In genomic region chr5:57258052-57258451, GRCh38 we compare ENCODE assay signal across 19 cellular contexts.
DNase-seq lines count a peak whose midpoint lies in the region; ATAC-seq, FAIRE-seq and TF ChIP-seq lines count a peak whose summit lies in the region.
"Had no signal": no experiment of that assay in that cellular context is flagged by ENCODE, and none has a peak within 500 bp of the region (broad histone marks: within the 10 kb centered on the region; RNA-seq: fewer than 3 reads in every experiment).

No MANE protein-coding gene starts in this region.

- H3K27me3 ChIP-seq in K562 (ENCODE audit: control insufficient read depth in 2 of 2, insufficient read depth in 2 of 2, low read length in 2 of 2) (no peaks in the 10 kb centered on the region), mesenchymal stem cell (ENCODE audit: control insufficient read depth in 1 of 2, insufficient read depth in 1 of 2, low read length in 2 of 2) (no peaks in the 10 kb centered on the region)

- H3K79me1 ChIP-seq in mesenchymal stem cell (replicated peaks; ENCODE audit: low read length, poor library complexity, severe bottlenecking), result peaks cover 15% of the 10 kb centered on the region

- no peak overlapping the region for H2AK5ac ChIP-seq in mesenchymal stem cell (ENCODE audit: low read length, severe bottlenecking)

- no peak overlapping the region for H3K27ac ChIP-seq in K562 (ENCODE audit: extremely low read depth, low read depth, low read length)
- H3K27ac ChIP-seq in mesenchymal stem cell (ENCODE audit: low read length, poor library complexity, severe bottlenecking), result no peak overlapping the region

- TF ChIP-seq EP300 in K562 (IDR thresholded peaks at IDR 0.05; ENCODE audit: low read length), result no peak

- H3K4me3 Mint-ChIP-seq in activated T-cell treated with anti-CD3 and anti-CD28 coated beads, Interleukin-2, amount 50 U/mL, for 72 hours, result peak overlapping the region in 1 of 2 donors; percentile 0
- no peak overlapping the region for H3K4me3 Mint-ChIP-seq in activated T-helper 1 cell treated with anti-CD3 and anti-CD28 coated beads, Interleukin-12 subunit alpha, Interleukin-12 subunit beta, Interleukin-2, Interleukin-4 antibody, amounts not matched to agents 30 ng/mL and 10 ng/mL and 1 ng/mL, durations not matched to agents 14 hours and 24 hours and 36 hours
- H3K4me3 Mint-ChIP-seq in stimulated activated effector memory CD8-positive, alpha-beta T cell treated with anti-CD3 and anti-CD28 coated beads, Interleukin-12 subunit alpha, Interleukin-12 subunit beta, amount 100 ng/mL, for 72 hours, result no peak overlapping the region
- H3K4me3 Mint-ChIP-seq: B cell had no signal

- no TSS peak for BruUV-seq in K562 (replicated peaks; lab: Mats Ljungman, UMichigan)

- no peaks in the 10 kb centered on the region for H3K9me3 ChIP-seq in K562 (replicated peaks; ENCODE audit: control insufficient read depth, insufficient read depth, low read depth, low read length)
- H3K9me3 ChIP-seq in mesenchymal stem cell (ENCODE audit: control insufficient read depth, low read length), result no peaks in the 10 kb centered on the region

- H3K4me3 ChIP-seq in K562 (no peak overlapping the region), mesenchymal stem cell (ENCODE audit: insufficient read depth in 1 of 2, low read depth in 1 of 2, low read length in 2 of 2) (no peak overlapping the region)

- H3K14ac ChIP-seq in mesenchymal stem cell (ENCODE audit: low read length in 2 of 2), result no peak overlapping the region

- no peak overlapping the region for H2BK5ac ChIP-seq in mesenchymal stem cell (ENCODE audit: low read depth, low read length, poor library complexity, severe bottlenecking)

- H2BK15ac ChIP-seq in mesenchymal stem cell (ENCODE audit: low read depth, poor library complexity, severe bottlenecking), result no peak overlapping the region

- H3K18ac ChIP-seq in mesenchymal stem cell (ENCODE audit: low read depth in 1 of 2, low read length in 2 of 2), result no peak overlapping the region

- no peak for TF ChIP-seq POLR2A in K562 (conservative IDR thresholded peaks at IDR 0.05)

- H3K9me1 ChIP-seq in K562 (ENCODE audit: control insufficient read depth, insufficient read depth, low read length), result no peaks in the 10 kb centered on the region

- H3K9me3 Mint-ChIP-seq in activated T-cell treated with anti-CD3 and anti-CD28 coated beads, Interleukin-2, amount 50 U/mL, for 72 hours, result no peaks in the 10 kb centered on the region
- no peaks in the 10 kb centered on the region for H3K9me3 Mint-ChIP-seq in activated T-helper 1 cell treated with anti-CD3 and anti-CD28 coated beads, Interleukin-12 subunit alpha, Interleukin-12 subunit beta, Interleukin-2, Interleukin-4 antibody, amounts not matched to agents 30 ng/mL and 10 ng/mL and 1 ng/mL, durations not matched to agents 14 hours and 24 hours and 36 hours
- H3K9me3 Mint-ChIP-seq in stimulated activated effector memory CD8-positive, alpha-beta T cell treated with anti-CD3 and anti-CD28 coated beads, Interleukin-12 subunit alpha, Interleukin-12 subunit beta, amount 100 ng/mL, for 72 hours, result no peaks in the 10 kb centered on the region

- no peak overlapping the region for H2BK12ac ChIP-seq in mesenchymal stem cell (ENCODE audit: low read length in 2 of 2)

- TF ChIP-seq RAD21 in K562 (CRISPR knock-in tag; conservative IDR thresholded peaks at IDR 0.05 in 1 of 2, IDR thresholded peaks at IDR 0.05 in 1 of 2), result no peak

- peaks cover 87% of the 10 kb centered on the region for H3K36me3 ChIP-seq in K562 (ENCODE audit: control insufficient read depth, insufficient read depth, low read length)
- peaks cover 11 to 82% of the 10 kb centered on the region in 2 experiments for H3K36me3 ChIP-seq in mesenchymal stem cell (ENCODE audit: control insufficient read depth in 1 of 2, insufficient read depth in 2 of 2, low read depth in 1 of 2, low read length in 2 of 2)

- H3K4ac ChIP-seq in mesenchymal stem cell (ENCODE audit: low read depth in 1 of 2, low read length in 2 of 2), result no peak overlapping the region

- no peak overlapping the region for H4K91ac ChIP-seq in mesenchymal stem cell (ENCODE audit: low read length)

- no peak for FAIRE-seq in K562 (lab: Jason Lieb, UNC)
- FAIRE-seq: H54, HepG2, RCC 7860 had no signal

- 75% methylated on average over 4 of the region's 4 CpGs for WGBS in K562 (ENCODE audit: insufficient coverage, low coverage, missing lambda C conversion rate)
- 94% methylated on average over 1 of the region's 4 CpGs for WGBS in mesenchymal stem cell

- H3K4me2 ChIP-seq in K562 (ENCODE audit: insufficient read depth, low read length) (no peak overlapping the region), mesenchymal stem cell (ENCODE audit: low read length, poor library complexity, severe bottlenecking) (no peak overlapping the region)

- peaks cover 45% of the 10 kb centered on the region for H3K4me1 Mint-ChIP-seq in activated T-cell treated with anti-CD3 and anti-CD28 coated beads, Interleukin-2, amount 50 U/mL, for 72 hours (ENCODE audit: low read depth)
- peaks cover 26% of the 10 kb centered on the region for H3K4me1 Mint-ChIP-seq in activated T-helper 1 cell treated with anti-CD3 and anti-CD28 coated beads, Interleukin-12 subunit alpha, Interleukin-12 subunit beta, Interleukin-2, Interleukin-4 antibody, amounts not matched to agents 30 ng/mL and 10 ng/mL and 1 ng/mL, durations not matched to agents 14 hours and 24 hours and 36 hours (ENCODE audit: low read depth)
- H3K4me1 Mint-ChIP-seq in stimulated activated effector memory CD8-positive, alpha-beta T cell treated with anti-CD3 and anti-CD28 coated beads, Interleukin-12 subunit alpha, Interleukin-12 subunit beta, amount 100 ng/mL, for 72 hours, result peaks cover 60% of the 10 kb centered on the region
- H3K4me1 Mint-ChIP-seq: B cell had no signal

- peaks cover 3 to 39% of the 10 kb centered on the region in 2 donors for H3K36me3 Mint-ChIP-seq in activated T-cell treated with anti-CD3 and anti-CD28 coated beads, Interleukin-2, amount 50 U/mL, for 72 hours (ENCODE audit: insufficient read depth in 2 of 2)
- H3K36me3 Mint-ChIP-seq in activated T-helper 1 cell treated with anti-CD3 and anti-CD28 coated beads, Interleukin-12 subunit alpha, Interleukin-12 subunit beta, Interleukin-2, Interleukin-4 antibody, amounts not matched to agents 30 ng/mL and 10 ng/mL and 1 ng/mL, durations not matched to agents 14 hours and 24 hours and 36 hours (ENCODE audit: low read depth), result peaks cover 47% of the 10 kb centered on the region
- H3K36me3 Mint-ChIP-seq in stimulated activated effector memory CD8-positive, alpha-beta T cell treated with anti-CD3 and anti-CD28 coated beads, Interleukin-12 subunit alpha, Interleukin-12 subunit beta, amount 100 ng/mL, for 72 hours, result peaks cover 94% of the 10 kb centered on the region

- H3K4me1 ChIP-seq in K562 (replicated peaks in 1 of 2; ENCODE audit: control insufficient read depth in 2 of 2, insufficient read depth in 2 of 2, low read length in 2 of 2) (no peaks in the 10 kb centered on the region), mesenchymal stem cell (ENCODE audit: control insufficient read depth, insufficient read depth, low read depth, low read length) (no peaks in the 10 kb centered on the region)

- H3K27ac Mint-ChIP-seq in activated T-cell treated with anti-CD3 and anti-CD28 coated beads, Interleukin-2, amount 50 U/mL, for 72 hours, result peak overlapping the region; percentile 17
- H3K27ac Mint-ChIP-seq in activated T-helper 1 cell treated with anti-CD3 and anti-CD28 coated beads, Interleukin-12 subunit alpha, Interleukin-12 subunit beta, Interleukin-2, Interleukin-4 antibody, amounts not matched to agents 30 ng/mL and 10 ng/mL and 1 ng/mL, durations not matched to agents 14 hours and 24 hours and 36 hours, result peak overlapping the region; percentile 36
- H3K27ac Mint-ChIP-seq in stimulated activated effector memory CD8-positive, alpha-beta T cell treated with anti-CD3 and anti-CD28 coated beads, Interleukin-12 subunit alpha, Interleukin-12 subunit beta, amount 100 ng/mL, for 72 hours, result no peak overlapping the region
- H3K27ac Mint-ChIP-seq: B cell had no signal

- peak; percentile 76 to 78 for ATAC-seq in activated T-cell treated with anti-CD3 and anti-CD28 coated beads, Interleukin-2, amount 50 U/mL, for 72 hours (replicated peaks in 1 of 2)
- ATAC-seq in K562 (no peak), GM21390 (IDR thresholded peaks at IDR 0.05; ENCODE audit: unreplicated experiment) (no peak), GM21526 (IDR thresholded peaks at IDR 0.05; ENCODE audit: low FRiP score, unreplicated experiment) (no peak)
- ATAC-seq in stimulated activated effector memory CD8-positive, alpha-beta T cell treated with anti-CD3 and anti-CD28 coated beads, Interleukin-12 subunit alpha, Interleukin-12 subunit beta, amount 100 ng/mL, for 72 hours, result peak; percentile 86
- ATAC-seq: HepG2 had no signal

- H4K20me1 ChIP-seq in K562 (replicated peaks; ENCODE audit: control insufficient read depth, insufficient read depth, low read length), result no peaks in the 10 kb centered on the region

- H2BK120ac ChIP-seq in mesenchymal stem cell (ENCODE audit: low read depth, low read length), result no peak overlapping the region

- intact Hi-C loops in activated T-helper 1 cell treated with anti-CD3 and anti-CD28 coated beads, Interleukin-12 subunit alpha, Interleukin-12 subunit beta, Interleukin-2, Interleukin-4 antibody, amounts not matched to agents 30 ng/mL and 10 ng/mL and 1 ng/mL, durations not matched to agents 14 hours and 24 hours and 36 hours (cut with micrococcal nuclease), result loop anchor here (2.0 kb wide), 1 partner anchor 13 kb away; no protein-coding TSS in a partner anchor
- intact Hi-C loops in K562 (cut with micrococcal nuclease), result no loop called here

- peaks cover 2% of the 10 kb centered on the region; the same call in 2 of the 3 replicates for H3K79me2 ChIP-seq in K562 (ENCODE audit: control insufficient read depth, insufficient read depth, low read length)

- H2AFZ ChIP-seq in K562 (ENCODE audit: low read depth, low read length) (no peak overlapping the region), mesenchymal stem cell (ENCODE audit: low read depth, low read length) (no peak overlapping the region)

- H3K9ac ChIP-seq in K562 (ENCODE audit: insufficient read depth in 1 of 2, low read depth in 2 of 2, low read length in 2 of 2), result no peak overlapping the region
- H3K9ac ChIP-seq in mesenchymal stem cell (ENCODE audit: low read length), result no peak overlapping the region

- no peak for DNase-seq in activated T-cell treated with anti-CD3 and anti-CD28 coated beads, Interleukin-2, amount 50 U/mL, for 72 hours
- DNase-seq in activated T-cell treated with anti-CD3 and anti-CD28 coated beads, Interleukin-2, amount 50 U/mL, for 48 hours, result no peak
- no peak for DNase-seq in activated T-helper 1 cell treated with anti-CD3 and anti-CD28 coated beads, Interleukin-12 subunit alpha, Interleukin-12 subunit beta, Interleukin-2, Interleukin-4 antibody, amounts not matched to agents 30 ng/mL and 10 ng/mL and 1 ng/mL, durations not matched to agents 14 hours and 24 hours and 36 hours (ENCODE audit: low spot score)
- DNase-seq in K562 (ENCODE audit: extremely low read depth in 1 of 4, low spot score in 3 of 4), result no peak
- no peak for DNase-seq in stimulated activated effector memory CD8-positive, alpha-beta T cell treated with anti-CD3 and anti-CD28 coated beads, Interleukin-12 subunit alpha, Interleukin-12 subunit beta, amount 100 ng/mL, for 72 hours (ENCODE audit: low spot score in 2 of 2)
- DNase-seq in mesenchymal stem cell, result no peak
- DNase-seq: Karpas-422, MM.1S, NCI-H1417 treated with DMSO at 0.1 percent for 48 hours, NCI-H2029, NCI-H2171 treated with DMSO at 0.1 percent for 48 hours, NCI-H510A, SHP77 had no signal

- CTCF ChIA-PET in K562 (lab: Yijun Ruan, JAX; ENCODE audit: low intra/inter-chr PET ratio), result no interaction called here

- H3K23ac ChIP-seq in mesenchymal stem cell (ENCODE audit: low read length in 2 of 2), result no peak overlapping the region

- H3K27me3 Mint-ChIP-seq in activated T-cell treated with anti-CD3 and anti-CD28 coated beads, Interleukin-2, amount 50 U/mL, for 72 hours (ENCODE audit: low read depth), result no peaks in the 10 kb centered on the region
- H3K27me3 Mint-ChIP-seq in activated T-helper 1 cell treated with anti-CD3 and anti-CD28 coated beads, Interleukin-12 subunit alpha, Interleukin-12 subunit beta, Interleukin-2, Interleukin-4 antibody, amounts not matched to agents 30 ng/mL and 10 ng/mL and 1 ng/mL, durations not matched to agents 14 hours and 24 hours and 36 hours (ENCODE audit: insufficient read depth), result no peaks in the 10 kb centered on the region
- H3K27me3 Mint-ChIP-seq: B cell had no signal

- H4K8ac ChIP-seq in mesenchymal stem cell (ENCODE audit: low read length), result no peak overlapping the region

- no peak for TF ChIP-seq CTCF in K562 (IDR thresholded peaks at IDR 0.05 in 2 of 3, conservative IDR thresholded peaks at IDR 0.05 in 1 of 3; ENCODE audit: insufficient read depth in 2 of 3, low read depth in 1 of 3, low read length in 3 of 3)

- POLR2A ChIA-PET in K562 (lab: Yijun Ruan, JAX), result no interaction called here

- in situ Hi-C loops in K562 (cut with MboI), result no loop called here

Comparison
In these comparisons a context has a peak if more than half of its experiments do, and no peak if none do; other contexts are left out.
1. ATAC-seq: peak in activated T-cell treated with anti-CD3 and anti-CD28 coated beads, Interleukin-2, amount 50 U/mL, for 72 hours (2 of 2) and stimulated activated effector memory CD8-positive, alpha-beta T cell treated with anti-CD3 and anti-CD28 coated beads, Interleukin-12 subunit alpha, Interleukin-12 subunit beta, amount 100 ng/mL, for 72 hours (single experiment); none in K562 (single experiment), GM21390 (single experiment) and GM21526 (single experiment).